8 cellular contexts compared by ENCODE assay signal in genomic region chr19:38932425-38933179, GRCh38. TPM values are rescaled to one million over a fixed set of nuclear protein-coding genes. Genes with fewer than 3 reads are reported as not detected.
A peak's percentile ranks its signal among the peaks of the same experiment; 100 is the strongest.
DNase-seq lines count a peak whose midpoint lies in the region; ATAC-seq and TF ChIP-seq lines count a peak whose summit lies in the region.

No MANE protein-coding gene starts in this region.

- peak; percentile 37 for TF ChIP-seq CTCF in MM.1S (IDR thresholded peaks at IDR 0.05; ENCODE audit: low read length)

- H3K9me3 ChIP-seq in MM.1S (replicated peaks; ENCODE audit: insufficient read depth, low read length) = no peaks in the 10 kb centered on the region

- H3K4me3 ChIP-seq in MM.1S (ENCODE audit: low read length) = no peak overlapping the region

- H3K79me2 ChIP-seq in MM.1S (ENCODE audit: low read length) = peaks cover 32% of the 10 kb centered on the region

- H3K9me2 ChIP-seq in MM.1S (replicated peaks; ENCODE audit: insufficient read depth, low read length) = no peaks in the 10 kb centered on the region

- peaks cover 41% of the 10 kb centered on the region for H3K4me1 Mint-ChIP-seq in activated naive CD4-positive, alpha-beta T cell treated with anti-CD3 and anti-CD28 coated beads for 36 hours (ENCODE audit: low read depth)

- peak overlapping the region; percentile 39 for H3K4me3 Mint-ChIP-seq in activated naive CD4-positive, alpha-beta T cell treated with anti-CD3 and anti-CD28 coated beads for 36 hours

- no peaks in the 10 kb centered on the region for H3K27me3 ChIP-seq in MM.1S (replicated peaks; ENCODE audit: insufficient read depth, low read length)

- ATAC-seq in left lobe of liver (no peak), GM21515 (IDR thresholded peaks at IDR 0.05; ENCODE audit: unreplicated experiment) (no peak), HG02870 (IDR thresholded peaks at IDR 0.05; ENCODE audit: unreplicated experiment) (no peak), GM21825 (IDR thresholded peaks at IDR 0.05; ENCODE audit: unreplicated experiment) (no peak)

- intact Hi-C loops in activated naive CD4-positive, alpha-beta T cell treated with anti-CD3 and anti-CD28 coated beads for 36 hours (cut with micrococcal nuclease) = no loop called here

- no peaks in the 10 kb centered on the region for H3F3A ChIP-seq in MM.1S (ENCODE audit: insufficient read depth, low read length)

- peaks cover 31% of the 10 kb centered on the region for H3K36me3 Mint-ChIP-seq in activated naive CD4-positive, alpha-beta T cell treated with anti-CD3 and anti-CD28 coated beads for 36 hours (ENCODE audit: low read depth)

- no peak overlapping the region for H3K27ac Mint-ChIP-seq in activated naive CD4-positive, alpha-beta T cell treated with anti-CD3 and anti-CD28 coated beads for 36 hours

- no peak overlapping the region for H2AFZ ChIP-seq in MM.1S (ENCODE audit: low read length)

- H3K27ac ChIP-seq in MM.1S (ENCODE audit: low read length) = no peak overlapping the region

- CTCF ChIA-PET in activated naive CD4-positive, alpha-beta T cell treated with anti-CD3 and anti-CD28 coated beads for 36 hours (lab: Charles Lee) = interaction anchor here (0.5 to 1.7 kb wide), 10 partner anchors 12 to 354 kb away, joined by 3 to 5 read pairs (median 3); partner anchors contain the start of gene NFKBIB

- peaks cover 8% of the 10 kb centered on the region; the same call in 1 of the 2 replicates for H3K4me1 ChIP-seq in MM.1S (ENCODE audit: low read length)

- no peak overlapping the region for H3K4me2 ChIP-seq in MM.1S (ENCODE audit: low read depth, low read length)

- H3K27me3 Mint-ChIP-seq in activated naive CD4-positive, alpha-beta T cell treated with anti-CD3 and anti-CD28 coated beads for 36 hours (ENCODE audit: low read depth) = no peaks in the 10 kb centered on the region

- H3K9me3 Mint-ChIP-seq in activated naive CD4-positive, alpha-beta T cell treated with anti-CD3 and anti-CD28 coated beads for 36 hours = peaks cover 4% of the 10 kb centered on the region

- DNase-seq in SIG-M5 treated with dmso at 0.1 percent for 504 hours (lab: John Stamatoyannopoulos, UW; ENCODE audit: unreplicated experiment) (peak; percentile 67), SIG-M5 (lab: John Stamatoyannopoulos, UW) (no peak), MM.1S (peak; percentile 42), left lobe of liver (ENCODE audit: low spot score) (peak; percentile 53)
- peak; percentile 52 for DNase-seq in activated naive CD4-positive, alpha-beta T cell treated with anti-CD3 and anti-CD28 coated beads for 36 hours

- no peak overlapping the region for H3K9ac ChIP-seq in MM.1S (ENCODE audit: low read length)

- H4K20me1 ChIP-seq in MM.1S (ENCODE audit: insufficient read depth, low read length) = no peaks in the 10 kb centered on the region

- H3K36me3 ChIP-seq in MM.1S (replicated peaks; ENCODE audit: insufficient read depth, low read length) = no peaks in the 10 kb centered on the region; the same call in 1 of the 2 replicates

RNA-seq across cellular contexts. Expression of gene MRPS12, which starts 1.9 kb away (rescaled TPM):
- total RNA-seq in activated naive CD4-positive, alpha-beta T cell treated with anti-CD3 and anti-CD28 coated beads for 36 hours = 10 to 100 TPM; 49.0 to 56.0 TPM
- total RNA-seq in left lobe of liver = 24.2 TPM

RNA-seq across cellular contexts. Expression of gene SARS2, which starts 2.0 kb away (rescaled TPM):
- total RNA-seq in activated naive CD4-positive, alpha-beta T cell treated with anti-CD3 and anti-CD28 coated beads for 36 hours = 10 to 100 TPM; 43.6 to 52.6 TPM
- 12.8 TPM for total RNA-seq in left lobe of liver

RNA-seq across cellular contexts. Expression of gene CCER2, which starts 20.6 kb away (rescaled TPM):
- under 1 TPM; 0.26 to 0.44 TPM for total RNA-seq in activated naive CD4-positive, alpha-beta T cell treated with anti-CD3 and anti-CD28 coated beads for 36 hours
- total RNA-seq in left lobe of liver = 0.18 TPM

RNA-seq across cellular contexts. Expression of gene NFKBIB, which starts 32.8 kb away (rescaled TPM):
- total RNA-seq in activated naive CD4-positive, alpha-beta T cell treated with anti-CD3 and anti-CD28 coated beads for 36 hours = 10 to 100 TPM; 47.2 to 52.7 TPM
- total RNA-seq in left lobe of liver = 19.0 TPM

RNA-seq across cellular contexts. Expression of gene SIRT2, which starts 33.2 kb away (rescaled TPM):
- 10 to 100 TPM; 18.2 to 19.6 TPM for total RNA-seq in activated naive CD4-positive, alpha-beta T cell treated with anti-CD3 and anti-CD28 coated beads for 36 hours
- total RNA-seq in left lobe of liver = 31.2 TPM
